In the genomic region with DNA sequence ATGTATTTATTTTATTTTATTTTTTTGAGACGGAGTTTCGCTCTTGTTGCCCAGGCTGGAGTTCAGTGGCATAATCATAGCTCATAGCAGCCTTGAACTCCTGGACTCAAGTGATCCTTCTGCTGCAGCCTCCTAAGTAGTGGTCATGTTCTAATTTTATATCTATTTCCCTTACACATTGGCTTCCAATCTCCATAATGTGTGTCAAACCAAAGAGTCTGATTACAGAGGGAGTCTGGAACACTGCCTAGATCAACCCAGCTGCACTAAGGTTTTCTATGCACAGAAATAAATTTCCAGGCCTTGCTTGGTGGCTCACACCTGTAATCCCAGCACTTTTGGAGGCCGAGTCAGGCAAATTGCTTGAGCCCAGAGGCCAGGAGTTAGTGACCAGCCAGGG, we compare ENCODE assay signal across 2 cellular contexts. TPM values are rescaled to one million over a fixed set of nuclear protein-coding genes. Genes with fewer than 3 reads are reported as not detected.
"Had no signal": no experiment of that assay in that cellular context is flagged by ENCODE, and none has a peak within 500 bp of the region (broad histone marks: within the 10 kb centered on the region; RNA-seq: fewer than 3 reads in every experiment).

No MANE protein-coding gene starts in this region.

RNA-seq across cellular contexts. Expression of a gene that starts 7.2 kb away (rescaled TPM):
- total RNA-seq: G401, GM12878 had no signal
- polyA plus RNA-seq: GM12878 had no signal

RNA-seq across cellular contexts. Expression of a gene that starts 10.4 kb away (rescaled TPM):
- total RNA-seq: G401, GM12878 had no signal
- polyA plus RNA-seq: GM12878 had no signal

RNA-seq across cellular contexts. Expression of a gene that starts 31.3 kb away (rescaled TPM):
- total RNA-seq: G401, GM12878 had no signal
- polyA plus RNA-seq: GM12878 had no signal

RNA-seq across cellular contexts. Expression of a gene that starts 32.0 kb away (rescaled TPM):
- total RNA-seq: GM12878 had no signal
- polyA plus RNA-seq: GM12878 had no signal
